Comparison of ENCODE assay signal across 8 cellular contexts in genomic region chr13:110712849-110713641, GRCh38. TPM values are rescaled to one million over a fixed set of nuclear protein-coding genes. Genes with fewer than 3 reads are reported as not detected.
DNase-seq lines count a peak whose midpoint lies in the region; ATAC-seq and TF ChIP-seq lines count a peak whose summit lies in the region.

No MANE protein-coding gene starts in this region.

- H3K9me2 ChIP-seq in SU-DHL-6 (replicated peaks; ENCODE audit: insufficient read depth, low read length), result no peaks in the 10 kb centered on the region

- TF ChIP-seq CTCF in GM12875 (IDR thresholded peaks at IDR 0.05; ENCODE audit: borderline replicate concordance, insufficient read depth, low read depth, low read length), result no peak
- no peak for TF ChIP-seq CTCF in SU-DHL-6 (IDR thresholded peaks at IDR 0.05; ENCODE audit: insufficient read depth, low read length, poor library complexity, severe bottlenecking)
- no peak for TF ChIP-seq CTCF in ovary (IDR thresholded peaks at IDR 0.05)
- TF ChIP-seq CTCF in thyroid gland (IDR thresholded peaks at IDR 0.05), result peak in 1 of 6 experiments; percentile 6

- peak overlapping the region; percentile 88 for H3K4me3 ChIP-seq in GM12875 (ENCODE audit: low read depth, low read length)
- peak overlapping the region; percentile 98 for H3K4me3 ChIP-seq in SU-DHL-6 (ENCODE audit: insufficient read depth, low read length, poor library complexity, severe bottlenecking)
- peak overlapping the region; percentile 93 for H3K4me3 ChIP-seq in ovary
- H3K4me3 ChIP-seq in thyroid gland (replicated peaks in 1 of 3), result peak overlapping the region; percentile 80 to 91 (median 83)

- peak overlapping the region; percentile 100 for H3K4me2 ChIP-seq in SU-DHL-6 (ENCODE audit: low read depth, low read length, poor library complexity, severe bottlenecking)

- ATAC-seq in HG02763 (IDR thresholded peaks at IDR 0.05; ENCODE audit: unreplicated experiment) (peak; percentile 49), Right ventricle myocardium inferior (peak; percentile 78)
- ATAC-seq in activated naive CD8-positive, alpha-beta T cell treated with anti-CD3 and anti-CD28 coated beads, Interleukin-2, amount 50 U/mL, for 24 hours, result peak; percentile 63

- peak overlapping the region; percentile 98 for H3K27ac ChIP-seq in SU-DHL-6 (ENCODE audit: low read depth, low read length)
- peak overlapping the region; percentile 97 to 99 for H3K27ac ChIP-seq in ovary
- peak overlapping the region; percentile 98 to 100 (median 99) for H3K27ac ChIP-seq in thyroid gland

- H3K27me3 ChIP-seq in SU-DHL-6 (ENCODE audit: low read length), result no peaks in the 10 kb centered on the region
- H3K27me3 ChIP-seq in ovary, result no peaks in the 10 kb centered on the region
- H3K27me3 ChIP-seq in thyroid gland, result no peaks in the 10 kb centered on the region

- H3K4me1 Mint-ChIP-seq in activated naive CD8-positive, alpha-beta T cell treated with anti-CD3 and anti-CD28 coated beads, Interleukin-2, amount 50 U/mL, for 24 hours, result peaks cover 39% of the 10 kb centered on the region

- peak; percentile 99 for TF ChIP-seq POLR2A in ovary (IDR thresholded peaks at IDR 0.05)
- TF ChIP-seq POLR2A in thyroid gland (IDR thresholded peaks at IDR 0.05), result peak; percentile 93 to 98

- peaks cover 35% of the 10 kb centered on the region for H3K79me2 ChIP-seq in SU-DHL-6 (ENCODE audit: insufficient read depth, low read length)

- H3K9me3 Mint-ChIP-seq in activated naive CD8-positive, alpha-beta T cell treated with anti-CD3 and anti-CD28 coated beads, Interleukin-2, amount 50 U/mL, for 24 hours, result no peaks in the 10 kb centered on the region

- peak; percentile 55 for TF ChIP-seq EP300 in ovary (IDR thresholded peaks at IDR 0.05)

- peak overlapping the region; percentile 70 for H2AFZ ChIP-seq in SU-DHL-6 (ENCODE audit: low read depth, low read length, severe bottlenecking)

- peaks cover 3% of the 10 kb centered on the region for H3K27me3 Mint-ChIP-seq in activated naive CD8-positive, alpha-beta T cell treated with anti-CD3 and anti-CD28 coated beads, Interleukin-2, amount 50 U/mL, for 24 hours

- intact Hi-C loops in Right ventricle myocardium inferior (cut with DNase I), result loop anchor here (2.0 to 10.0 kb wide), 3 partner anchors 96 to 502 kb away; no protein-coding TSS in a partner anchor
- intact Hi-C loops in ovary (cut with DNase I), result loop anchor here in 2 of 4 donors (2.0 to 10.0 kb wide), 4 partner anchors 96 to 202 kb away; partner anchors contain the start of genes ANKRD10 (in 1 of the 2) and NAXD (in 1 of the 2)
- intact Hi-C loops in thyroid gland (cut with DNase I), result loop anchor here (10.0 kb wide), 1 partner anchor 202 kb away; the partner anchor contains the start of gene ANKRD10

- H3F3A ChIP-seq in SU-DHL-6 (ENCODE audit: insufficient read depth), result peaks cover 13% of the 10 kb centered on the region

- WGBS in ovary, 3 donors, result 0% methylated on average over 52 to 68 of the region's 68 CpGs
- 0% methylated on average over 22 to 29 of the region's 68 CpGs for WGBS in thyroid gland, 2 donors

- DNase-seq in NCI-H1417 (lab: John Stamatoyannopoulos, UW) (peak; percentile 100), Right ventricle myocardium inferior (ENCODE audit: missing footprints) (peak; percentile 99), ovary (peak; percentile 99 to 100 (median 99)), thyroid gland (peak; percentile 99)
- DNase-seq in activated naive CD8-positive, alpha-beta T cell treated with anti-CD3 and anti-CD28 coated beads, Interleukin-2, amount 50 U/mL, for 24 hours, result peak; percentile 100

- H3K9me3 ChIP-seq in SU-DHL-6 (ENCODE audit: insufficient read depth, low read length), result no peaks in the 10 kb centered on the region
- H3K9me3 ChIP-seq in ovary, result no peaks in the 10 kb centered on the region
- no peaks in the 10 kb centered on the region for H3K9me3 ChIP-seq in thyroid gland

- H4K20me1 ChIP-seq in SU-DHL-6 (ENCODE audit: low read depth, low read length), result peaks cover 17% of the 10 kb centered on the region

- peaks cover 8% of the 10 kb centered on the region for H3K36me3 Mint-ChIP-seq in activated naive CD8-positive, alpha-beta T cell treated with anti-CD3 and anti-CD28 coated beads, Interleukin-2, amount 50 U/mL, for 24 hours (ENCODE audit: low read depth)

- H3K4me1 ChIP-seq in ovary (ENCODE audit: insufficient read depth) (peaks cover 2% of the 10 kb centered on the region), thyroid gland (peaks cover 15 to 16% of the 10 kb centered on the region in 2 donors)

- peak overlapping the region; percentile 99 for H3K9ac ChIP-seq in SU-DHL-6 (ENCODE audit: low read length)

- peak overlapping the region; percentile 91 for H3K27ac Mint-ChIP-seq in activated naive CD8-positive, alpha-beta T cell treated with anti-CD3 and anti-CD28 coated beads, Interleukin-2, amount 50 U/mL, for 24 hours

- H3K36me3 ChIP-seq in SU-DHL-6 (ENCODE audit: low read length), result no peaks in the 10 kb centered on the region
- no peaks in the 10 kb centered on the region for H3K36me3 ChIP-seq in ovary
- no peaks in the 10 kb centered on the region for H3K36me3 ChIP-seq in thyroid gland

- peak overlapping the region; percentile 92 for H3K4me3 Mint-ChIP-seq in activated naive CD8-positive, alpha-beta T cell treated with anti-CD3 and anti-CD28 coated beads, Interleukin-2, amount 50 U/mL, for 24 hours

RNA-seq across cellular contexts. Expression of gene ING1, which starts 0.5 kb away (rescaled TPM):
- 7.8 TPM for total RNA-seq in Right ventricle myocardium inferior
- 10 to 100 TPM; 15.2 to 34.5 (median 19.1) TPM for total RNA-seq in ovary
- 10 to 100 TPM; 11.2 to 30.3 TPM for polyA plus RNA-seq in ovary
- total RNA-seq in thyroid gland, result 10 to 100 TPM in 3 of 4 donors, 1 to 10 TPM in 1; 8.2 to 17.9 (median 15.6) TPM

RNA-seq across cellular contexts. Expression of gene CARS2, which starts 7.1 kb away (rescaled TPM):
- total RNA-seq in Right ventricle myocardium inferior (52.1 TPM), ovary (10 to 100 TPM; 34.1 to 56.7 (median 44.3) TPM), thyroid gland (10 to 100 TPM; 49.0 to 78.1 (median 68.4) TPM)
- 10 to 100 TPM; 41.3 to 65.2 TPM for polyA plus RNA-seq in ovary

Comparison
In these comparisons a context has a peak if more than half of its experiments do, and no peak if none do; other contexts are left out.
1. Peak in every context shown above with its lines: DNase-seq, ATAC-seq, H3K4me3 ChIP-seq and H3K27ac ChIP-seq.